Comparison of ENCODE assay signal across 25 cellular contexts in genomic region chr2:72111061-72111460, GRCh38. TPM values are rescaled to one million over a fixed set of nuclear protein-coding genes. Genes with fewer than 3 reads are reported as not detected.
"Had no signal": no experiment of that assay in that cellular context is flagged by ENCODE, and none has a peak within 500 bp of the region (broad histone marks: within the 10 kb centered on the region; RNA-seq: fewer than 3 reads in every experiment).

No MANE protein-coding gene starts in this region.

- H3K9me3 ChIP-seq: breast epithelium had no signal

- DNase-seq: activated CD4-positive, alpha-beta T cell treated with anti-CD3 and anti-CD28 coated beads for 48 hours; activated CD4-positive, alpha-beta T cell treated with anti-CD3 and anti-CD28 coated beads, Interleukin-2, amount 50 U/mL, for 4 hours; activated CD4-positive, CD25-positive, alpha-beta regulatory T cell treated with anti-CD3 and anti-CD28 coated beads, Interleukin-2, amount 50 U/mL, for 72 hours; activated CD8-positive, alpha-beta T cell treated with anti-CD3 and anti-CD28 coated beads, Interleukin-2, amount 10 ng/mL, durations not matched to agents 7 days and 5 days; activated naive CD4-positive, alpha-beta T cell treated with anti-CD3 and anti-CD28 coated beads, Interleukin-2, amount 50 U/mL, for 16 hours; activated T-cell treated with anti-CD3 and anti-CD28 coated beads, Interleukin-2, amount 50 U/mL, for 72 hours; aorta; Karpas-422; MM.1S; NCI-H1105; NCI-H1436; NCI-H1694 treated with DMSO at 0.1 percent for 48 hours; NCI-H2029 treated with DMSO at 0.1 percent for 48 hours; NCI-H345; NCI-H510A; NCI-H526 treated with DMSO at 0.1 percent for 48 hours; NCI-H82; SIG-M5; T-helper 17 cell; T-helper 9 cell had no signal

- H3K4me1 Mint-ChIP-seq: T-helper 17 cell, WTC11 had no signal

- H3K4me3 ChIP-seq: breast epithelium, K562 had no signal

- H3K36me3 ChIP-seq: breast epithelium had no signal

- ATAC-seq: activated CD8-positive, alpha-beta T cell treated with anti-CD3 and anti-CD28 coated beads, Interleukin-2, amount 10 ng/mL, durations not matched to agents 7 days and 5 days; activated T-cell treated with anti-CD3 and anti-CD28 coated beads, Interleukin-2, amount 50 U/mL, for 72 hours; K562; T-helper 17 cell; WTC11 had no signal

- H3K27me3 ChIP-seq: breast epithelium had no signal

- H3K27ac Mint-ChIP-seq: activated CD8-positive, alpha-beta T cell treated with anti-CD3 and anti-CD28 coated beads, Interleukin-2, amount 10 ng/mL, durations not matched to agents 7 days and 5 days; activated T-cell treated with anti-CD3 and anti-CD28 coated beads, Interleukin-2, amount 50 U/mL, for 72 hours; activated T-helper 2 cell treated with anti-CD3 and anti-CD28 coated beads, Interferon-gamma antibody, Interleukin-2, Interleukin-4, amounts not matched to agents 10 μg/mL and 5 μg/mL and 100 μg/mL, durations not matched to agents 14 hours and 24 hours and 36 hours; T-helper 17 cell; WTC11 had no signal

- H3K4me1 ChIP-seq: breast epithelium had no signal

- H3K4me3 Mint-ChIP-seq: activated CD8-positive, alpha-beta T cell treated with anti-CD3 and anti-CD28 coated beads, Interleukin-2, amount 10 ng/mL, durations not matched to agents 7 days and 5 days; activated T-cell treated with anti-CD3 and anti-CD28 coated beads, Interleukin-2, amount 50 U/mL, for 72 hours; T-helper 17 cell; WTC11 had no signal

- H3K9me3 Mint-ChIP-seq: activated T-cell treated with anti-CD3 and anti-CD28 coated beads, Interleukin-2, amount 50 U/mL, for 72 hours; activated T-helper 2 cell treated with anti-CD3 and anti-CD28 coated beads, Interferon-gamma antibody, Interleukin-2, Interleukin-4, amounts not matched to agents 10 μg/mL and 5 μg/mL and 100 μg/mL, durations not matched to agents 14 hours and 24 hours and 36 hours had no signal

- H3K27ac ChIP-seq: breast epithelium had no signal

RNA-seq across cellular contexts. Expression of gene CYP26B1, which starts 36.6 kb away (rescaled TPM):
- total RNA-seq: activated CD8-positive, alpha-beta T cell treated with anti-CD3 and anti-CD28 coated beads, Interleukin-2, amount 10 ng/mL, durations not matched to agents 7 days and 5 days; activated T-cell treated with anti-CD3 and anti-CD28 coated beads, Interleukin-2, amount 50 U/mL, for 72 hours; activated T-helper 2 cell treated with anti-CD3 and anti-CD28 coated beads, Interferon-gamma antibody, Interleukin-2, Interleukin-4, amounts not matched to agents 10 μg/mL and 5 μg/mL and 100 μg/mL, durations not matched to agents 14 hours and 24 hours and 36 hours; OCI-LY7; T-helper 17 cell had no signal
